Comparison of ENCODE assay signal across 10 cellular contexts in the genomic region with DNA sequence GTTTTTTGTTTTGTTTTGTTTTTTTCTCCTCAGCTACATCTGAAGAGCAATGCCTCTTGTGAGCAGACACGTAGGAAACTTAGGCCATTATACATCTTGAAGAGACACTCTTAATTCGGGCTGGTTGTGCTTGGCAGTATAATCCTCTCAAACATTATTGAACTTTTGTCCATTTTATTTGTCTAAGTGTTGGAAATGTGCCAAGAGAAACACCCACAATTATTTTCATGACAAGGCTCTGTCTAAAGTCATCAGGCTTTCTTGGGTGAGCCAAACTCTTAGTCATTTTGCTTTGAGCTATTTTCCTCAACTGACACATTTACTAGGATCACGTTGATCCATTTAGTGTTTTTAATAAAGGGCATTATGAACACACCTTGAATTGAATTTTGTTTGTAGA. TPM values are rescaled to one million over a fixed set of nuclear protein-coding genes. Genes with fewer than 3 reads are reported as not detected.
A peak's percentile ranks its signal among the peaks of the same experiment; 100 is the strongest.
DNase-seq lines count a peak whose midpoint lies in the region; ATAC-seq and TF ChIP-seq lines count a peak whose summit lies in the region.
"Had no signal": no experiment of that assay in that cellular context is flagged by ENCODE, and none has a peak within 500 bp of the region (broad histone marks: within the 10 kb centered on the region; RNA-seq: fewer than 3 reads in every experiment).

No MANE protein-coding gene starts in this region.

- H3K4me1 ChIP-seq in HAP-1 (peaks cover 15% of the 10 kb centered on the region), A673 (ENCODE audit: insufficient read depth, low read length, poor library complexity, severe bottlenecking) (peaks cover 11% of the 10 kb centered on the region)

- TF ChIP-seq CTCF in osteocyte (IDR thresholded peaks at IDR 0.05) (no peak), GM13977 (IDR thresholded peaks at IDR 0.05; ENCODE audit: extremely low read depth, insufficient read depth, missing control alignments) (no peak), A673 (conservative IDR thresholded peaks at IDR 0.05; ENCODE audit: low read depth, low read length) (no peak)

- DNase-seq in HAP-1 (ENCODE audit: low spot score in 2 of 2) (peak; percentile 38 to 94), NCI-H69 (lab: John Stamatoyannopoulos, UW) (peak; percentile 81), epithelial cell of prostate (ENCODE audit: low read depth, low spot score) (peak; percentile 73), osteocyte (ENCODE audit: extremely low spot score, unreplicated experiment) (no peak), GM13977 (ENCODE audit: low spot score) (no peak), A673 (ENCODE audit: low spot score) (no peak), HuH-7 (ENCODE audit: low spot score) (no peak)
- DNase-seq: upper lobe of left lung had no signal

- no peaks in the 10 kb centered on the region for H3K36me3 ChIP-seq in HAP-1 (replicated peaks)
- H3K36me3 ChIP-seq in A673 (ENCODE audit: insufficient read depth, low read length, poor library complexity, severe bottlenecking), result no peaks in the 10 kb centered on the region
- H3K36me3 ChIP-seq: upper lobe of left lung had no signal

- intact Hi-C loops in A673 (cut with micrococcal nuclease; ENCODE audit: unreplicated experiment), result loop anchor here (2.0 to 5.0 kb wide), 2 partner anchors 81 to 179 kb away; no protein-coding TSS in a partner anchor

- no TSS peak for BruUV-seq in A673 (replicated peaks; lab: Mats Ljungman, UMichigan)

- CTCF ChIA-PET in A673 (lab: Charles Lee), result no interaction called here

- no peaks in the 10 kb centered on the region for H3K36me3 Mint-ChIP-seq in osteocyte (ENCODE audit: unreplicated experiment)
- H3K36me3 Mint-ChIP-seq: natural killer cell treated with Interleukin-12 subunit alpha and Interleukin-12 subunit beta and Interleukin-15 and Interleukin-18, amount 100 ng/mL, for 72 hours had no signal

- H3K27ac ChIP-seq in epithelial cell of prostate (no peak overlapping the region), A673 (ENCODE audit: low read depth, low read length, poor library complexity, severe bottlenecking) (no peak overlapping the region)
- H3K27ac ChIP-seq: upper lobe of left lung had no signal

- no peak overlapping the region for H3K4me3 Mint-ChIP-seq in osteocyte (ENCODE audit: unreplicated experiment)
- H3K4me3 Mint-ChIP-seq: natural killer cell treated with Interleukin-12 subunit alpha and Interleukin-12 subunit beta and Interleukin-15 and Interleukin-18, amount 100 ng/mL, for 72 hours had no signal

- POLR2A ChIA-PET in A673 (lab: Charles Lee; ENCODE audit: low non-redundant PET), result no interaction called here

- no peak for ATAC-seq in GM19351 (IDR thresholded peaks at IDR 0.05; ENCODE audit: unreplicated experiment)
- ATAC-seq: natural killer cell treated with Interleukin-12 subunit alpha and Interleukin-12 subunit beta and Interleukin-15 and Interleukin-18, amount 100 ng/mL, for 72 hours had no signal

- no peaks in the 10 kb centered on the region for H3K9me3 Mint-ChIP-seq in osteocyte (ENCODE audit: unreplicated experiment)
- H3K9me3 Mint-ChIP-seq: natural killer cell treated with Interleukin-12 subunit alpha and Interleukin-12 subunit beta and Interleukin-15 and Interleukin-18, amount 100 ng/mL, for 72 hours had no signal

- in situ Hi-C loops in HAP-1 (cut with MboI; ENCODE audit: low sequenced_read_pairs) (no loop called here), GM13977 (cut with MboI; ENCODE audit: low pct_unique_long_range_greater_than_20kb, low sequenced_read_pairs, unreplicated experiment) (no loop called here)

- H3K27me3 ChIP-seq in HAP-1 (ENCODE audit: low read depth) (no peaks in the 10 kb centered on the region), A673 (replicated peaks; ENCODE audit: insufficient read depth, low read depth, low read length, poor library complexity) (no peaks in the 10 kb centered on the region)
- H3K27me3 ChIP-seq: upper lobe of left lung had no signal

- peak overlapping the region; percentile 70 for H3K27ac Mint-ChIP-seq in osteocyte (ENCODE audit: unreplicated experiment)
- H3K27ac Mint-ChIP-seq: natural killer cell treated with Interleukin-12 subunit alpha and Interleukin-12 subunit beta and Interleukin-15 and Interleukin-18, amount 100 ng/mL, for 72 hours had no signal

- H3K9me3 ChIP-seq in HAP-1 (no peaks in the 10 kb centered on the region), A673 (ENCODE audit: low read depth, low read length, poor library complexity, severe bottlenecking) (no peaks in the 10 kb centered on the region)
- H3K9me3 ChIP-seq: upper lobe of left lung had no signal

- peaks cover 2% of the 10 kb centered on the region for H3K27me3 Mint-ChIP-seq in osteocyte (ENCODE audit: unreplicated experiment)
- H3K27me3 Mint-ChIP-seq: natural killer cell treated with Interleukin-12 subunit alpha and Interleukin-12 subunit beta and Interleukin-15 and Interleukin-18, amount 100 ng/mL, for 72 hours had no signal

- H3K4me3 ChIP-seq in HAP-1, result no peak overlapping the region
- H3K4me3 ChIP-seq in A673 (ENCODE audit: low read depth, low read length, poor library complexity, severe bottlenecking), result no peak overlapping the region
- H3K4me3 ChIP-seq: upper lobe of left lung had no signal

- peaks cover 28% of the 10 kb centered on the region for H3K4me1 Mint-ChIP-seq in osteocyte (ENCODE audit: unreplicated experiment)

RNA-seq across cellular contexts. Expression of a gene that starts 51.6 kb away (rescaled TPM):
- not detected in 2 replicates for total RNA-seq in osteocyte
- total RNA-seq in A673 (2021), result not detected in 2 replicates
- total RNA-seq: natural killer cell treated with Interleukin-12 subunit alpha and Interleukin-12 subunit beta and Interleukin-15 and Interleukin-18, amount 100 ng/mL, for 72 hours had no signal

Comparison
In these comparisons a context has a peak if more than half of its experiments do, and no peak if none do; other contexts are left out.
1. DNase-seq: peak in HAP-1 (2 of 2), NCI-H69 (single experiment) and epithelial cell of prostate (single experiment); none in osteocyte (single experiment), GM13977 (single experiment), A673 (single experiment) and HuH-7 (single experiment).